In the genomic region with DNA sequence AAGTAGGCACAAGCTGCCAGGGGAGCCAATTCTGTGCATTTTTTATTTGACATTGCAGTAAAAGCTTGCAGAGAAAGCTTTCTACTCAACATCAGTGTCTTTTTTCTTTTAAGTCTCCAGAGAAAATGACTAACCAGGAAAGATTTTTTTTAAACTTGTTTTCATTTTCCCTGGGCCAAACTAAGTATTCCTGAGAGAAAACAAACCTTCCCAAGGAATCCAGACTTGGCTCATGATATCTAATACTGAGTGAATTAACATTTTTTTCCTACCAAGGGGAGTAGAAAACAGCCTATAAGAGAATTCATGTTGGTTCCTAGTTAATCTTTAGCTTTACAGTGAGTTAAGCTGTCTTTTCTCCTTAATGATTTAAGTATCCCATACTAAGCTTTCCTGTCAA, we compare ENCODE assay signal across 16 cellular contexts. TPM values are rescaled to one million over a fixed set of nuclear protein-coding genes. Genes with fewer than 3 reads are reported as not detected.
A peak's percentile ranks its signal among the peaks of the same experiment; 100 is the strongest.
DNase-seq lines count a peak whose midpoint lies in the region; ATAC-seq, FAIRE-seq and TF ChIP-seq lines count a peak whose summit lies in the region.
"Had no signal": no experiment of that assay in that cellular context is flagged by ENCODE, and none has a peak within 500 bp of the region (broad histone marks: within the 10 kb centered on the region; RNA-seq: fewer than 3 reads in every experiment).

No MANE protein-coding gene starts in this region.

- H3K27ac ChIP-seq in A549 (no peak overlapping the region), H9 (ENCODE audit: insufficient read length, low read depth, low read length) (no peak overlapping the region)

- H3K56ac ChIP-seq in H9 (ENCODE audit: insufficient read length, low read depth, low read length) = no peak overlapping the region

- ATAC-seq in A549 (no peak), left colon (no peak), GM18873 (IDR thresholded peaks at IDR 0.05; ENCODE audit: low FRiP score, unreplicated experiment) (no peak)
- ATAC-seq: stimulated activated naive CD8-positive, alpha-beta T cell treated with anti-CD3 and anti-CD28 coated beads, Interleukin-15, Interleukin-2, amounts not matched to agents 100 U/mL and 50 U/mL, for 24 hours had no signal

- H3K4me1 ChIP-seq in A549 (0 out of 3 replicates have a peak, but pooled peaks cover 3% of the 10 kb centered on the region), H9 (ENCODE audit: insufficient read depth, low read length) (peaks cover 5% of the 10 kb centered on the region; the same call in 1 of the 2 replicates)

- no peak for TF ChIP-seq CTCF in A549 (IDR thresholded peaks at IDR 0.05)
- no peak for TF ChIP-seq CTCF in progenitor cell of endocrine pancreas (IDR thresholded peaks at IDR 0.05; ENCODE audit: unreplicated experiment)
- no peak for TF ChIP-seq CTCF in H9 (conservative IDR thresholded peaks at IDR 0.05)

- no peak overlapping the region for H4K91ac ChIP-seq in H9 (ENCODE audit: insufficient read length, low read depth, low read length)

- no peak overlapping the region for H3K9ac ChIP-seq in H9 (ENCODE audit: extremely low read depth, insufficient read length, low read length)

- TF ChIP-seq EP300 in A549 (IDR thresholded peaks at IDR 0.05) = no peak

- no peak overlapping the region for H4K5ac ChIP-seq in H9 (ENCODE audit: insufficient read length, low read depth, low read length)

- H4K8ac ChIP-seq in H9 (replicated peaks; ENCODE audit: insufficient read length, low read depth, low read length) = no peak overlapping the region

- H2BK20ac ChIP-seq in H9 (ENCODE audit: low read depth, low read length, poor library complexity, severe bottlenecking) = no peak overlapping the region

- H2BK12ac ChIP-seq in H9 (ENCODE audit: insufficient read length, low read depth, low read length) = no peak overlapping the region

- no peaks in the 10 kb centered on the region for H3K27me3 ChIP-seq in H9 (ENCODE audit: insufficient read depth, low read length)

- H3K18ac ChIP-seq in H9 (ENCODE audit: insufficient read length, low read depth, low read length) = no peak overlapping the region

- no peak overlapping the region for H2BK15ac ChIP-seq in H9 (ENCODE audit: low read depth, low read length)

- DNase-seq in A549 (ENCODE audit: low read depth in 1 of 2, low spot score in 1 of 2) = no peak
- peak; percentile 7 for DNase-seq in amniotic epithelial cell (ENCODE audit: low read depth)
- DNase-seq in fibroblast of the conjunctiva (ENCODE audit: low read depth) = peak; percentile 74
- DNase-seq in progenitor cell of endocrine pancreas (ENCODE audit: low spot score, unreplicated experiment) = no peak
- DNase-seq in H9 = no peak
- no peak for DNase-seq in left colon
- DNase-seq in foreskin melanocyte = no peak
- DNase-seq: activated CD4-positive, alpha-beta memory T cell treated with anti-CD3 and anti-CD28 coated beads, Interleukin-2, amount 10 ng/mL, durations not matched to agents 7 days and 5 days; GDM1; NCI-H524 treated with DMSO at 0.1 percent for 48 hours; small intestine; stimulated activated naive CD8-positive, alpha-beta T cell treated with anti-CD3 and anti-CD28 coated beads, Interleukin-15, Interleukin-2, amounts not matched to agents 100 U/mL and 50 U/mL, for 24 hours had no signal

- H3K79me2 ChIP-seq in H9 (ENCODE audit: insufficient read depth, low read length) = no peaks in the 10 kb centered on the region; the same call in 1 of the 2 replicates

- H3K4ac ChIP-seq in H9 (ENCODE audit: low read depth, low read length) = no peak overlapping the region

- POLR2A ChIA-PET in A549 (lab: Yijun Ruan, JAX) = no interaction called here

- intact Hi-C loops in left colon (cut with DNase I, micrococcal nuclease) = no loop called here

- H3K36me3 Mint-ChIP-seq in progenitor cell of endocrine pancreas (ENCODE audit: insufficient read depth) (no peaks in the 10 kb centered on the region), H9 (ENCODE audit: insufficient read depth in 1 of 3, low read depth in 3 of 3) (no peaks in the 10 kb centered on the region; a peak in 1 of 7 replicates)
- H3K36me3 Mint-ChIP-seq: memory B cell had no signal

- no peak overlapping the region for H3K14ac ChIP-seq in H9 (ENCODE audit: insufficient read depth, low read length)

- CTCF ChIA-PET in A549 (lab: Yijun Ruan, JAX) = no interaction called here

- H3K4me3 Mint-ChIP-seq in progenitor cell of endocrine pancreas (ENCODE audit: low read depth) (no peak overlapping the region), H9 (no peak overlapping the region)
- H3K4me3 Mint-ChIP-seq: activated CD4-positive, alpha-beta memory T cell treated with anti-CD3 and anti-CD28 coated beads, Interleukin-2, amount 10 ng/mL, durations not matched to agents 7 days and 5 days; memory B cell had no signal

- H3K23ac ChIP-seq in H9 (ENCODE audit: insufficient read length, low read depth, low read length) = no peak overlapping the region

- no peaks in the 10 kb centered on the region for H3K23me2 ChIP-seq in H9 (ENCODE audit: insufficient read length, low read depth, low read length, poor library complexity, severe bottlenecking)

- FAIRE-seq in A549 (lab: Jason Lieb, UNC) = no peak
- FAIRE-seq: A204.1, colon, small intestine had no signal

- H3K9me3 Mint-ChIP-seq in progenitor cell of endocrine pancreas (ENCODE audit: low read depth) = no peaks in the 10 kb centered on the region
- H3K9me3 Mint-ChIP-seq in H9 = peaks cover 0 to 3% of the 10 kb centered on the region in 2 experiments; a peak in 2 of 5 replicates
- H3K9me3 Mint-ChIP-seq: activated CD4-positive, alpha-beta memory T cell treated with anti-CD3 and anti-CD28 coated beads, Interleukin-2, amount 10 ng/mL, durations not matched to agents 7 days and 5 days; memory B cell had no signal

- peaks cover 6% of the 10 kb centered on the region for H3K4me1 Mint-ChIP-seq in progenitor cell of endocrine pancreas (ENCODE audit: low read depth)
- H3K4me1 Mint-ChIP-seq in H9 = peaks cover 14 to 19% of the 10 kb centered on the region in 2 experiments
- H3K4me1 Mint-ChIP-seq: activated CD4-positive, alpha-beta memory T cell treated with anti-CD3 and anti-CD28 coated beads, Interleukin-2, amount 10 ng/mL, durations not matched to agents 7 days and 5 days; memory B cell had no signal

- no peak overlapping the region for H2BK120ac ChIP-seq in H9 (ENCODE audit: low read depth, low read length, poor library complexity, severe bottlenecking)

- no peak overlapping the region for H2BK5ac ChIP-seq in H9 (ENCODE audit: insufficient read length, low read length)

- no peaks in the 10 kb centered on the region for H4K20me1 ChIP-seq in H9 (ENCODE audit: control insufficient read depth, insufficient read depth, insufficient read length)

- no peaks in the 10 kb centered on the region for H3K9me3 ChIP-seq in A549
- no peaks in the 10 kb centered on the region for H3K9me3 ChIP-seq in H9 (ENCODE audit: control insufficient read depth, low read depth, low read length)

- no peak for TF ChIP-seq RAD21 in A549 (conservative IDR thresholded peaks at IDR 0.05 in 1 of 2, IDR thresholded peaks at IDR 0.05 in 1 of 2)

- H3K27ac Mint-ChIP-seq in progenitor cell of endocrine pancreas (peak overlapping the region; percentile 3), H9 (no peak overlapping the region)
- H3K27ac Mint-ChIP-seq: activated CD4-positive, alpha-beta memory T cell treated with anti-CD3 and anti-CD28 coated beads, Interleukin-2, amount 10 ng/mL, durations not matched to agents 7 days and 5 days; memory B cell had no signal

- H3K4me3 ChIP-seq in A549 = no peak overlapping the region

- no peaks in the 10 kb centered on the region for H3K79me1 ChIP-seq in H9 (ENCODE audit: insufficient read depth, low read depth, low read length, poor library complexity, severe bottlenecking)

- H3K27me3 Mint-ChIP-seq in progenitor cell of endocrine pancreas (peaks cover 3% of the 10 kb centered on the region), H9 (ENCODE audit: low read depth) (peaks cover 2% of the 10 kb centered on the region; the same call in 1 of the 2 replicates)
- H3K27me3 Mint-ChIP-seq: memory B cell had no signal

- TF ChIP-seq POLR2A in A549 (IDR thresholded peaks at IDR 0.05; ENCODE audit: low read length) = no peak

- H3K4me2 ChIP-seq in A549 = peak overlapping the region; percentile 1; the same call in 1 of the 3 replicates
- no peak overlapping the region for H3K4me2 ChIP-seq in H9 (ENCODE audit: insufficient read depth, insufficient read length, low read length)

- H2AFZ ChIP-seq in H9 (ENCODE audit: low read length) = no peak overlapping the region

- no peak overlapping the region for H2AK5ac ChIP-seq in H9 (ENCODE audit: insufficient read length, low read length)

- H3T11ph ChIP-seq in H9 (ENCODE audit: low read length) = no peak overlapping the region

TF ChIP-seq in A549, 52 proteins besides CTCF, POLR2A, EP300 and RAD21 (continues in another document):
- TF ChIP-seq RARB (CRISPR knock-in tag; IDR thresholded peaks at IDR 0.05) = no peak
- TF ChIP-seq USF2 (IDR thresholded peaks at IDR 0.05) = no peak
- no peak for TF ChIP-seq ATOH8 (CRISPR knock-in tag; IDR thresholded peaks at IDR 0.05; ENCODE audit: low read depth)

RNA-seq across cellular contexts. Expression of gene DAPL1, which starts 46.7 kb away (rescaled TPM):
- not detected in 2 replicates for polyA plus RNA-seq in A549 (2011; rRNA removed)
- polyA plus RNA-seq in A549 (2012; cell fraction: cytosol; rRNA removed) = not detected in 2 replicates
- polyA plus RNA-seq in A549 (2012; cell fraction: nucleus; rRNA removed) = not detected in 2 replicates
- not detected in 3 replicates for polyA plus RNA-seq in A549 (2017; fragmentation: RNase III; extraction: RNeasy Plus Mini Kit Qiagen cat#74134 plus additional on column Dnase treatment)
- polyA minus RNA-seq in A549 (2011; rRNA and poly(A)+ RNA removed) = not detected in 2 replicates
- total RNA-seq in progenitor cell of endocrine pancreas = not detected in 2 replicates
- not detected in 2 replicates for total RNA-seq in H9 (2021)
- not detected for total RNA-seq in left colon
- total RNA-seq: activated CD4-positive, alpha-beta memory T cell treated with anti-CD3 and anti-CD28 coated beads, Interleukin-2, amount 10 ng/mL, durations not matched to agents 7 days and 5 days had no signal

Comparison
In these comparisons a context has a peak if more than half of its experiments do, and no peak if none do; other contexts are left out.
1. DNase-seq: peak in amniotic epithelial cell (single experiment) and fibroblast of the conjunctiva (single experiment); none in A549 (0 of 2), progenitor cell of endocrine pancreas (single experiment), H9 (single experiment), left colon (0 of 2) and foreskin melanocyte (single experiment).